In the genomic region with DNA sequence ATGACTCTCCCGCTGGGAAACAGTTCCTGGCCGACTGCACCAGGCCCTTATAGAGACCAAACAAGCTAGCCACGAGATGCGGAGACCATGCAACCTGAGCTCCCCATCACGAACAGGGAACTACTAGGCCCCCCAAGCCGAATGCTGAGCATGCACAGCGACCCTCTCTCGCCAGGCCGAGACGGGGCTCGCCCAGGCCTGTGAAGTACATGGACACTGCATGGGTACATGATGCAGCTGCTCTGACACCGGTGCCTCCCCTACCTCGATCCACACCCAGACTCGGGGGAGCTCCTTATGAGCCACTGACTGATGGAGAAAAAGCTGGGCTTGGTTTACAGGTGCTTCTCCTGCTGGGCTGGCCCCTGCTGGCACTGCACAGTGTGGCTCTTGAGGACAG, we compare ENCODE assay signal across 20 cellular contexts.
DNase-seq lines count a peak whose midpoint lies in the region; ATAC-seq and TF ChIP-seq lines count a peak whose summit lies in the region.
"Had no signal": no experiment of that assay in that cellular context is flagged by ENCODE, and none has a peak within 500 bp of the region (broad histone marks: within the 10 kb centered on the region; RNA-seq: fewer than 3 reads in every experiment).

No MANE protein-coding gene starts in this region.

- CTCF ChIA-PET in IMR-90 (lab: Yijun Ruan, JAX), result no interaction called here

- no peaks in the 10 kb centered on the region for H3K9me3 ChIP-seq in IMR-90 (ENCODE audit: control insufficient read depth, insufficient read depth, low read length)
- H3K9me3 ChIP-seq in osteoblast (ENCODE audit: low read depth, low read length), result no peaks in the 10 kb centered on the region

- no peak for TF ChIP-seq RAD21 in IMR-90 (IDR thresholded peaks at IDR 0.05; ENCODE audit: low read length)

- H3K14ac ChIP-seq in IMR-90 (replicated peaks; ENCODE audit: low read depth, low read length), result peak overlapping the region; percentile 92; the same call in 1 of the 2 replicates

- H3K4me1 Mint-ChIP-seq in stimulated activated effector memory CD8-positive, alpha-beta T cell treated with anti-CD3 and anti-CD28 coated beads, Interleukin-12 subunit alpha, Interleukin-12 subunit beta, amount 100 ng/mL, for 72 hours, result peaks cover 9% of the 10 kb centered on the region

- H3K4me3 ChIP-seq in IMR-90 (ENCODE audit: insufficient read depth, low read depth, low read length) (no peak overlapping the region), coronary artery (no peak overlapping the region), osteoblast (ENCODE audit: insufficient read depth, low read length) (no peak overlapping the region)
- H3K4me3 ChIP-seq: PC-9 had no signal

- no peak overlapping the region for H3K56ac ChIP-seq in IMR-90 (ENCODE audit: extremely low read depth, insufficient read depth, low read length)

- H3K4me3 Mint-ChIP-seq in stimulated activated effector memory CD8-positive, alpha-beta T cell treated with anti-CD3 and anti-CD28 coated beads, Interleukin-12 subunit alpha, Interleukin-12 subunit beta, amount 100 ng/mL, for 72 hours, result no peak overlapping the region

- H2AK5ac ChIP-seq in IMR-90 (ENCODE audit: low read depth, low read length), result peak overlapping the region; percentile 88

- H3K4me2 ChIP-seq in IMR-90 (ENCODE audit: low read depth, low read length) (no peak overlapping the region), osteoblast (ENCODE audit: insufficient read depth, low read length) (no peak overlapping the region)
- H3K4me2 ChIP-seq: KMS-11 had no signal

- POLR2A ChIA-PET in IMR-90 (lab: Charles Lee; ENCODE audit: unreplicated experiment), result no interaction called here

- H3K9me1 ChIP-seq in IMR-90 (ENCODE audit: insufficient read depth, low read length), result peaks cover 12% of the 10 kb centered on the region

- peak; percentile 48 for DNase-seq in activated CD8-positive, alpha-beta memory T cell treated with anti-CD3 and anti-CD28 coated beads for 24 hours
- no peak for DNase-seq in activated CD8-positive, alpha-beta memory T cell treated with anti-CD3 and anti-CD28 coated beads, Interleukin-2, amount 50 U/mL, for 48 hours
- no peak for DNase-seq in IMR-90
- peak; percentile 58 for DNase-seq in coronary artery (ENCODE audit: low spot score)
- DNase-seq in osteoblast (ENCODE audit: insufficient read length, low spot score, missing footprints), result no peak
- no peak for DNase-seq in GM13977 (ENCODE audit: low spot score)
- no peak for DNase-seq in stimulated activated effector memory CD8-positive, alpha-beta T cell treated with anti-CD3 and anti-CD28 coated beads, Interleukin-12 subunit alpha, Interleukin-12 subunit beta, amount 100 ng/mL, for 72 hours (ENCODE audit: low spot score in 2 of 2)
- no peak for DNase-seq in GM13976 (ENCODE audit: low spot score)
- DNase-seq: Calu3, DMS79 treated with DMSO at 0.1 percent for 48 hours, H7, MM.1S, NCI-H2029, NCI-H446, NCI-H526, NCI-H82, PC-9, SHP77 had no signal

- no peak overlapping the region for H3K27ac Mint-ChIP-seq in stimulated activated effector memory CD8-positive, alpha-beta T cell treated with anti-CD3 and anti-CD28 coated beads, Interleukin-12 subunit alpha, Interleukin-12 subunit beta, amount 100 ng/mL, for 72 hours

- H3K9me3 Mint-ChIP-seq in stimulated activated effector memory CD8-positive, alpha-beta T cell treated with anti-CD3 and anti-CD28 coated beads, Interleukin-12 subunit alpha, Interleukin-12 subunit beta, amount 100 ng/mL, for 72 hours, result no peaks in the 10 kb centered on the region

- peak overlapping the region; percentile 93; the same call in 1 of the 2 replicates for H2BK20ac ChIP-seq in IMR-90 (ENCODE audit: low read depth, low read length)

- no peaks in the 10 kb centered on the region for H3K27me3 ChIP-seq in IMR-90 (ENCODE audit: control insufficient read depth, insufficient read depth, low read length)
- H3K27me3 ChIP-seq in osteoblast (ENCODE audit: insufficient read depth, low read length), result no peaks in the 10 kb centered on the region

- peak overlapping the region; percentile 20 for H2AK9ac ChIP-seq in IMR-90 (replicated peaks; ENCODE audit: low read depth, low read length, poor library complexity)

- ATAC-seq in IMR-90 (ENCODE audit: low read depth), result no peak
- no peak for ATAC-seq in stimulated activated effector memory CD8-positive, alpha-beta T cell treated with anti-CD3 and anti-CD28 coated beads, Interleukin-12 subunit alpha, Interleukin-12 subunit beta, amount 100 ng/mL, for 72 hours

- no peak overlapping the region for H2AFZ ChIP-seq in IMR-90 (replicated peaks; ENCODE audit: low read length, poor library complexity)
- no peak overlapping the region for H2AFZ ChIP-seq in osteoblast (ENCODE audit: low read length)
- H2AFZ ChIP-seq: PC-9 had no signal

- 95% methylated on average over 9 of the region's 14 CpGs; no CpG with 5 or more reads in 1 of the 2 experiments for WGBS in IMR-90 (ENCODE audit: extremely low coverage in 2 of 2, insufficient read length in 1 of 2), 2 experiments

- H3K4ac ChIP-seq in IMR-90 (ENCODE audit: low read depth, low read length), result peak overlapping the region; percentile 95

- H4K91ac ChIP-seq in IMR-90 (ENCODE audit: insufficient read depth, low read depth, low read length), result peak overlapping the region; percentile 96; the same call in 1 of the 2 replicates

- TF ChIP-seq CTCF in IMR-90 (conservative IDR thresholded peaks at IDR 0.05; ENCODE audit: low read depth, low read length) (no peak), coronary artery (IDR thresholded peaks at IDR 0.05) (no peak), osteoblast (IDR thresholded peaks at IDR 0.05; ENCODE audit: extremely low read depth, low read depth, low read length) (no peak), GM13977 (IDR thresholded peaks at IDR 0.05; ENCODE audit: extremely low read depth, insufficient read depth, missing control alignments) (no peak), GM13976 (IDR thresholded peaks at IDR 0.05; ENCODE audit: borderline replicate concordance, control extremely low read depth, extremely low read depth, insufficient read depth, missing control alignments) (no peak)

- H3K23ac ChIP-seq in IMR-90 (ENCODE audit: low read depth, low read length), result no peak overlapping the region

- peak overlapping the region; percentile 45; the same call in 1 of the 3 replicates for H2BK15ac ChIP-seq in IMR-90 (ENCODE audit: low read depth, low read length)

- dilution Hi-C loops in IMR-90 (cut with HindIII; ENCODE audit: low sequenced_read_pairs, unreplicated experiment), result no loop called here

- H2BK120ac ChIP-seq in IMR-90 (ENCODE audit: low read depth, low read length), result peak overlapping the region; percentile 96; the same call in 1 of the 2 replicates

- no peak overlapping the region; the same call in 1 of the 2 replicates for H3K27ac ChIP-seq in IMR-90 (ENCODE audit: insufficient read depth, low read length)
- H3K27ac ChIP-seq in coronary artery, result no peak overlapping the region
- H3K27ac ChIP-seq in osteoblast (ENCODE audit: low read depth, low read length), result peak overlapping the region; percentile 82
- H3K27ac ChIP-seq: 22Rv1, KMS-11 had no signal

- H3K9ac ChIP-seq in IMR-90 (ENCODE audit: low read depth, low read length), result no peak overlapping the region
- H3K9ac ChIP-seq: KMS-11 had no signal

- H3K18ac ChIP-seq in IMR-90 (ENCODE audit: low read depth, low read length), result peak overlapping the region; percentile 78; the same call in 1 of the 2 replicates

- in situ Hi-C loops in IMR-90 (cut with MboI; ENCODE audit: low sequenced_read_pairs) (no loop called here), GM13977 (cut with MboI; ENCODE audit: low pct_unique_long_range_greater_than_20kb, low sequenced_read_pairs, unreplicated experiment) (no loop called here), GM13976 (cut with MboI; ENCODE audit: low sequenced_read_pairs, unreplicated experiment) (no loop called here)

- peaks cover 67% of the 10 kb centered on the region for H3K79me2 ChIP-seq in osteoblast (ENCODE audit: insufficient read depth, low read length)

- peak overlapping the region; percentile 7 to 78; a peak in 2 of 4 replicates for H4K8ac ChIP-seq in IMR-90 (ENCODE audit: low read depth in 2 of 2, low read length in 2 of 2)

- intact Hi-C loops in IMR-90 (cut with micrococcal nuclease), result no loop called here

- H2BK5ac ChIP-seq in IMR-90 (ENCODE audit: low read depth, low read length, poor library complexity, severe bottlenecking), result peak overlapping the region; percentile 70

- H3K36me3 Mint-ChIP-seq in stimulated activated effector memory CD8-positive, alpha-beta T cell treated with anti-CD3 and anti-CD28 coated beads, Interleukin-12 subunit alpha, Interleukin-12 subunit beta, amount 100 ng/mL, for 72 hours, result peaks cover 10% of the 10 kb centered on the region

- peaks cover 10 to 47% of the 10 kb centered on the region in 2 experiments; a peak in 3 of 4 replicates for H3K79me1 ChIP-seq in IMR-90 (ENCODE audit: low read depth in 1 of 2, low read length in 2 of 2)

- H4K20me1 ChIP-seq in IMR-90 (ENCODE audit: insufficient read depth, low read length) (no peaks in the 10 kb centered on the region; the same call in 1 of the 2 replicates), osteoblast (ENCODE audit: insufficient read depth, low read length) (no peaks in the 10 kb centered on the region)

- no peak for TF ChIP-seq POLR2A in IMR-90 (IDR thresholded peaks at IDR 0.05; ENCODE audit: low read depth, low read length)

- 0 out of 2 replicates have a peak, but pooled peaks cover 1% of the 10 kb centered on the region for H3K36me3 ChIP-seq in IMR-90 (ENCODE audit: control insufficient read depth, insufficient read depth, low read length)
- peaks cover 24% of the 10 kb centered on the region for H3K36me3 ChIP-seq in osteoblast (ENCODE audit: insufficient read depth, low read length)

- no TSS peak for BruUV-seq in IMR-90 (replicated peaks; lab: Mats Ljungman, UMichigan)

- H4K5ac ChIP-seq in IMR-90 (ENCODE audit: low read depth, low read length), result no peak overlapping the region; the same call in 1 of the 2 replicates

- H3K4me1 ChIP-seq in IMR-90 (ENCODE audit: control insufficient read depth, insufficient read depth, low read length) (peaks cover 8% of the 10 kb centered on the region), osteoblast (ENCODE audit: insufficient read depth, low read length) (peaks cover 14% of the 10 kb centered on the region)

TF ChIP-seq in IMR-90, 13 proteins besides CTCF, POLR2A, EP300 and RAD21 (continues in another document):
- TF ChIP-seq CEBPB (IDR thresholded peaks at IDR 0.05; ENCODE audit: low read depth, low read length) (no peak), CHD1 (IDR thresholded peaks at IDR 0.05; ENCODE audit: low read depth, low read length) (no peak), SMC3 (IDR thresholded peaks at IDR 0.05; ENCODE audit: low read depth, low read length) (no peak), MAZ (IDR thresholded peaks at IDR 0.05; ENCODE audit: borderline replicate concordance, low read depth, low read length) (no peak), RCOR1 (IDR thresholded peaks at IDR 0.05; ENCODE audit: insufficient replicate concordance, low read length) (no peak), RFX5 (IDR thresholded peaks at IDR 0.05; ENCODE audit: low read depth, low read length) (no peak)

Comparison
In these comparisons a context has a peak if more than half of its experiments do, and no peak if none do; other contexts are left out.
1. DNase-seq: peak in activated CD8-positive, alpha-beta memory T cell treated with anti-CD3 and anti-CD28 coated beads for 24 hours (single experiment) and coronary artery (single experiment); none in activated CD8-positive, alpha-beta memory T cell treated with anti-CD3 and anti-CD28 coated beads, Interleukin-2, amount 50 U/mL, for 48 hours (single experiment), IMR-90 (single experiment), osteoblast (single experiment), GM13977 (single experiment), stimulated activated effector memory CD8-positive, alpha-beta T cell treated with anti-CD3 and anti-CD28 coated beads, Interleukin-12 subunit alpha, Interleukin-12 subunit beta, amount 100 ng/mL, for 72 hours (0 of 2) and GM13976 (single experiment).